Comparison of ENCODE assay signal across 8 cellular contexts in the genomic region with DNA sequence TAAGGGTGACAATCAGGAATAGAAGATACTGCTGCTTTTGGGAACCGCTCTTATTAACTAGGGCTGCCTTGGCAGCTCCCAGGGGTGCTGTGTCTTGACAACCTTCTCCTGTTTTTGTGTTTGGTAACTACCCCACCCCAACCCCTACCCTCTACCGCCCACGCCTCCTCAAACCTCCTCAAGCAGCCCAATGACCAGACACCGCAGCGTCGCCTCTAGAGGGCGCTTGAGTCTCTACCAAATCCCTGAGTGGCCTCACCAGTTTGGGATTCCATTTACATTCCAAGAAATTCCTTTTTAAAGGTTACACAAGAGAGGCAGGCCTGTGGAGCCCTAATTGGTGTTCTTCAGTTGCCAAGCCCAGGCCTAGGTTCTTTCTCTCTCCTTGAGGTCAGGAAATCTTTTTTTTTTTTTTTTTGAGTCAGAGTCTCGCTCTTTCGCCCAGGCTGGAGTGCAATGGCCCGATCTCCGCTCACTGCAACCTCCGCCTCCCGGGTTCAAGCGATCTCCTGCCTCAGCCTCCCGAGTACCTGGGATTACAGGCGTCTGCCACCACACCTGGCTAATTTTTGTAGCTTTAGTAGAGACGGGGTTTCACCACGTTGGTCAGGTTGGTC.
DNase-seq lines count a peak whose midpoint lies in the region; ATAC-seq and TF ChIP-seq lines count a peak whose summit lies in the region.

No MANE protein-coding gene starts in this region.

- DNase-seq in AG08396 (ENCODE audit: low spot score) (peak; percentile 80), NCI-H748 treated with DMSO at 0.1 percent for 48 hours (lab: John Stamatoyannopoulos, UW) (peak; percentile 56), amniotic epithelial cell (ENCODE audit: low read depth) (peak; percentile 92), right cardiac atrium (peak; percentile 64 to 89 (median 82)), sigmoid colon (no peak), NCI-H1105 (lab: John Stamatoyannopoulos, UW) (no peak)
- DNase-seq in effector CD8-positive, alpha-beta T cell (lab: John Stamatoyannopoulos, UW) = no peak

- intact Hi-C loops in right cardiac atrium (cut with DNase I) = no loop called here
- intact Hi-C loops in sigmoid colon (cut with DNase I) = loop anchor here (10.0 kb wide), 1 partner anchor 191 kb away; no protein-coding TSS in a partner anchor

- H3K27me3 ChIP-seq in right cardiac atrium (ENCODE audit: control insufficient read depth, insufficient read depth) (no peaks in the 10 kb centered on the region), sigmoid colon (no peaks in the 10 kb centered on the region)

- H3K4me3 ChIP-seq in right cardiac atrium (ENCODE audit: low read length) = no peak overlapping the region
- H3K4me3 ChIP-seq in sigmoid colon = no peak overlapping the region

- TF ChIP-seq CTCF in GM12873 (IDR thresholded peaks at IDR 0.05; ENCODE audit: insufficient read depth, low read depth, low read length, missing control alignments) (peak; percentile 74), sigmoid colon (IDR thresholded peaks at IDR 0.05) (peak in 3 of 4 experiments; percentile 36 to 43 (median 43))

- TF ChIP-seq EP300 in sigmoid colon (IDR thresholded peaks at IDR 0.05) = no peak

- H3K9me3 ChIP-seq in right cardiac atrium (ENCODE audit: control insufficient read depth, low read length) (no peaks in the 10 kb centered on the region), sigmoid colon (no peaks in the 10 kb centered on the region)

- WGBS in right cardiac atrium = 68% methylated on average over 18 of the region's 18 CpGs
- 52 to 59% methylated on average over 16 to 18 of the region's 18 CpGs for WGBS in sigmoid colon, 2 donors

- H3K4me1 ChIP-seq in right cardiac atrium (ENCODE audit: control insufficient read depth, insufficient read depth, low read length) (no peaks in the 10 kb centered on the region), sigmoid colon (peaks cover 0 to 18% (median 16%) of the 10 kb centered on the region in 4 donors)

- no peaks in the 10 kb centered on the region for H3K36me3 ChIP-seq in sigmoid colon

- peak overlapping the region; percentile 18 for H3K27ac ChIP-seq in right cardiac atrium (ENCODE audit: low read length)
- H3K27ac ChIP-seq in sigmoid colon = peak overlapping the region in 3 of 4 donors; percentile 39 to 85 (median 52)

- peak; percentile 83 to 90 for ATAC-seq in right cardiac atrium

- no peak for TF ChIP-seq POLR2A in sigmoid colon (IDR thresholded peaks at IDR 0.05)

Comparison
In these comparisons a context has a peak if more than half of its experiments do, and no peak if none do; other contexts are left out.
1. DNase-seq: peak in AG08396 (single experiment), NCI-H748 treated with DMSO at 0.1 percent for 48 hours (single experiment), amniotic epithelial cell (single experiment) and right cardiac atrium (3 of 3); none in sigmoid colon (single experiment), effector CD8-positive, alpha-beta T cell (single experiment) and NCI-H1105 (single experiment).